1 cellular context compared by ENCODE assay signal in genomic region chr11:68440254-68440653, GRCh38.
TF ChIP-seq lines count a peak whose summit lies in the region.

No MANE protein-coding gene starts in this region.

TF ChIP-seq in GM23338, 12 proteins besides CTCF, POLR2A, EP300 and RAD21 (continued from another document):
- TF ChIP-seq, protein P1, sequence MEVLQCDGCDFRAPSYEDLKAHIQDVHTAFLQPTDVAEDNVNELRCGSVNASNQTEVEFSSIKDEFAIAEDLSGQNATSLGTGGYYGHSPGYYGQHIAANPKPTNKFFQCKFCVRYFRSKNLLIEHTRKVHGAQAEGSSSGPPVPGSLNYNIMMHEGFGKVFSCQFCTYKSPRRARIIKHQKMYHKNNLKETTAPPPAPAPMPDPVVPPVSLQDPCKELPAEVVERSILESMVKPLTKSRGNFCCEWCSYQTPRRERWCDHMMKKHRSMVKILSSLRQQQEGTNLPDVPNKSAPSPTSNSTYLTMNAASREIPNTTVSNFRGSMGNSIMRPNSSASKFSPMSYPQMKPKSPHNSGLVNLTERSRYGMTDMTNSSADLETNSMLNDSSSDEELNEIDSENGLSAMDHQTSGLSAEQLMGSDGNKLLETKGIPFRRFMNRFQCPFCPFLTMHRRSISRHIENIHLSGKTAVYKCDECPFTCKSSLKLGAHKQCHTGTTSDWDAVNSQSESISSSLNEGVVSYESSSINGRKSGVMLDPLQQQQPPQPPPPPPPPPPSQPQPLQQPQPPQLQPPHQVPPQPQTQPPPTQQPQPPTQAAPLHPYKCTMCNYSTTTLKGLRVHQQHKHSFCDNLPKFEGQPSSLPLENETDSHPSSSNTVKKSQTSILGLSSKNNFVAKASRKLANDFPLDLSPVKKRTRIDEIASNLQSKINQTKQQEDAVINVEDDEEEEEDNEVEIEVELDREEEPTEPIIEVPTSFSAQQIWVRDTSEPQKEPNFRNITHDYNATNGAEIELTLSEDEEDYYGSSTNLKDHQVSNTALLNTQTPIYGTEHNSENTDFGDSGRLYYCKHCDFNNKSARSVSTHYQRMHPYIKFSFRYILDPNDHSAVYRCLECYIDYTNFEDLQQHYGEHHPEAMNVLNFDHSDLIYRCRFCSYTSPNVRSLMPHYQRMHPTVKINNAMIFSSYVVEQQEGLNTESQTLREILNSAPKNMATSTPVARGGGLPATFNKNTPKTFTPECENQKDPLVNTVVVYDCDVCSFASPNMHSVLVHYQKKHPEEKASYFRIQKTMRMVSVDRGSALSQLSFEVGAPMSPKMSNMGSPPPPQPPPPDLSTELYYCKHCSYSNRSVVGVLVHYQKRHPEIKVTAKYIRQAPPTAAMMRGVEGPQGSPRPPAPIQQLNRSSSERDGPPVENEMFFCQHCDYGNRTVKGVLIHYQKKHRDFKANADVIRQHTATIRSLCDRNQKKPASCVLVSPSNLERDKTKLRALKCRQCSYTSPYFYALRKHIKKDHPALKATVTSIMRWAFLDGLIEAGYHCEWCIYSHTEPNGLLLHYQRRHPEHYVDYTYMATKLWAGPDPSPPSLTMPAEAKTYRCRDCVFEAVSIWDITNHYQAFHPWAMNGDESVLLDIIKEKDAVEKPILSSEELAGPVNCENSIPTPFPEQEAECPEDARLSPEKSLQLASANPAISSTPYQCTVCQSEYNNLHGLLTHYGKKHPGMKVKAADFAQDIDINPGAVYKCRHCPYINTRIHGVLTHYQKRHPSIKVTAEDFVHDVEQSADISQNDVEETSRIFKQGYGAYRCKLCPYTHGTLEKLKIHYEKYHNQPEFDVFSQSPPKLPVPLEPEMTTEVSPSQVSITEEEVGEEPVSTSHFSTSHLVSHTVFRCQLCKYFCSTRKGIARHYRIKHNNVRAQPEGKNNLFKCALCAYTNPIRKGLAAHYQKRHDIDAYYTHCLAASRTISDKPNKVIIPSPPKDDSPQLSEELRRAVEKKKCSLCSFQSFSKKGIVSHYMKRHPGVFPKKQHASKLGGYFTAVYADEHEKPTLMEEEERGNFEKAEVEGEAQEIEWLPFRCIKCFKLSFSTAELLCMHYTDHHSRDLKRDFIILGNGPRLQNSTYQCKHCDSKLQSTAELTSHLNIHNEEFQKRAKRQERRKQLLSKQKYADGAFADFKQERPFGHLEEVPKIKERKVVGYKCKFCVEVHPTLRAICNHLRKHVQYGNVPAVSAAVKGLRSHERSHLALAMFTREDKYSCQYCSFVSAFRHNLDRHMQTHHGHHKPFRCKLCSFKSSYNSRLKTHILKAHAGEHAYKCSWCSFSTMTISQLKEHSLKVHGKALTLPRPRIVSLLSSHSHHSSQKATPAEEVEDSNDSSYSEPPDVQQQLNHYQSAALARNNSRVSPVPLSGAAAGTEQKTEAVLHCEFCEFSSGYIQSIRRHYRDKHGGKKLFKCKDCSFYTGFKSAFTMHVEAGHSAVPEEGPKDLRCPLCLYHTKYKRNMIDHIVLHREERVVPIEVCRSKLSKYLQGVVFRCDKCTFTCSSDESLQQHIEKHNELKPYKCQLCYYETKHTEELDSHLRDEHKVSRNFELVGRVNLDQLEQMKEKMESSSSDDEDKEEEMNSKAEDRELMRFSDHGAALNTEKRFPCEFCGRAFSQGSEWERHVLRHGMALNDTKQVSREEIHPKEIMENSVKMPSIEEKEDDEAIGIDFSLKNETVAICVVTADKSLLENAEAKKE (CRISPR knock-in tag; IDR thresholded peaks at IDR 0.05): no peak
- no peak for TF ChIP-seq STAT1 (IDR thresholded peaks at IDR 0.05; ENCODE audit: unreplicated experiment)
- TF ChIP-seq CREB1 (CRISPR knock-in tag; IDR thresholded peaks at IDR 0.05; ENCODE audit: low read depth): no peak
- no peak for TF ChIP-seq EZH2phosphoT487 (IDR thresholded peaks at IDR 0.05; ENCODE audit: unreplicated experiment)
- TF ChIP-seq EZH2 (IDR thresholded peaks at IDR 0.05; ENCODE audit: low read depth, unreplicated experiment): no peak
- no peak for TF ChIP-seq POLR2AphosphoS5 (IDR thresholded peaks at IDR 0.05; ENCODE audit: low read depth)
TF ChIP-seq in GM23338: peak in this region for 0.
